1 cellular context compared by ENCODE assay signal in genomic region chr6:8705435-8706020, GRCh38.
TF ChIP-seq lines count a peak whose summit lies in the region.

No MANE protein-coding gene starts in this region.

TF ChIP-seq in WTC11, 78 proteins besides CTCF, POLR2A, EP300 and RAD21 (continued from another document):
- TF ChIP-seq AR (CRISPR knock-in tag; IDR thresholded peaks at IDR 0.05) (no peak), PRDM15 (CRISPR knock-in tag; IDR thresholded peaks at IDR 0.05) (no peak), SOX15 (CRISPR knock-in tag; IDR thresholded peaks at IDR 0.05) (no peak), ZNF425 (CRISPR knock-in tag; conservative IDR thresholded peaks at IDR 0.05) (no peak), GTF2I (CRISPR knock-in tag; conservative IDR thresholded peaks at IDR 0.05) (no peak), ZNF219 (CRISPR knock-in tag; IDR thresholded peaks at IDR 0.05; ENCODE audit: borderline replicate concordance) (no peak), PREB (CRISPR knock-in tag; IDR thresholded peaks at IDR 0.05; ENCODE audit: borderline replicate concordance) (no peak), ARID4B (CRISPR knock-in tag; IDR thresholded peaks at IDR 0.05; ENCODE audit: borderline replicate concordance) (no peak), JAZF1 (CRISPR knock-in tag; IDR thresholded peaks at IDR 0.05) (no peak), FOXP1 (CRISPR knock-in tag; IDR thresholded peaks at IDR 0.05; ENCODE audit: borderline replicate concordance) (no peak), GABPB1 (CRISPR knock-in tag; IDR thresholded peaks at IDR 0.05) (no peak), ZNF263 (CRISPR knock-in tag; IDR thresholded peaks at IDR 0.05; ENCODE audit: low read depth) (no peak), E2F5 (CRISPR knock-in tag; IDR thresholded peaks at IDR 0.05) (no peak), GRHL2 (CRISPR knock-in tag; IDR thresholded peaks at IDR 0.05; ENCODE audit: insufficient replicate concordance, severe bottlenecking) (no peak), HMGA2 (CRISPR knock-in tag; IDR thresholded peaks at IDR 0.05) (no peak), CBFB (CRISPR knock-in tag; IDR thresholded peaks at IDR 0.05; ENCODE audit: low read depth) (no peak), TP53 (CRISPR knock-in tag; IDR thresholded peaks at IDR 0.05) (no peak)
- TF ChIP-seq, protein P1, sequence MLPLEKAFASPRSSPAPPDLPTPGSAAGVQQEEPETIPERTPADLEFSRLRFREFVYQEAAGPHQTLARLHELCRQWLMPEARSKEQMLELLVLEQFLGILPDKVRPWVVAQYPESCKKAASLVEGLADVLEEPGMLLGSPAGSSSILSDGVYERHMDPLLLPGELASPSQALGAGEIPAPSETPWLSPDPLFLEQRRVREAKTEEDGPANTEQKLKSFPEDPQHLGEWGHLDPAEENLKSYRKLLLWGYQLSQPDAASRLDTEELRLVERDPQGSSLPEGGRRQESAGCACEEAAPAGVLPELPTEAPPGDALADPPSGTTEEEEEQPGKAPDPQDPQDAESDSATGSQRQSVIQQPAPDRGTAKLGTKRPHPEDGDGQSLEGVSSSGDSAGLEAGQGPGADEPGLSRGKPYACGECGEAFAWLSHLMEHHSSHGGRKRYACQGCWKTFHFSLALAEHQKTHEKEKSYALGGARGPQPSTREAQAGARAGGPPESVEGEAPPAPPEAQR (CRISPR knock-in tag; IDR thresholded peaks at IDR 0.05), result no peak
